Comparison of ENCODE assay signal across 12 cellular contexts in the genomic region with DNA sequence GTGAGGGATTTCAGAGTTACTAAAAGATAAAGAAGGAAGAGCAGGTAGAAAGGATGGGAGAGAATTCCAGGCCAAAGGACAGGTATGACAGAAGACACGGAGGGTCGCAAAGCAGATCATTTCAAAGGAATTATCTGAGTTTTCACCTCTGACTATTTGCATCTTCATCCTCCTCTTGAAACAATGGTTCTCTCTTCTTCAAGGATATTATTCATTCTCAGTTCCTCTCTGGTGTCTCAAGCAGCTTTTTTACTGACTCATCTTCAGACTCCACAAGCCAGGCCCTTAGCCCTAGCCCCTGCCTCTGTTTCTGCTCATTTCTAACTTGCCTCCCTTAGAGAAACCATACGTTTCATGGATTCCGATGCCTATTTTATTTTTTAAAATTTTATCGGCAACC. TPM values are rescaled to one million over a fixed set of nuclear protein-coding genes. Genes with fewer than 3 reads are reported as not detected.
DNase-seq lines count a peak whose midpoint lies in the region; ATAC-seq, FAIRE-seq and TF ChIP-seq lines count a peak whose summit lies in the region.
"Had no signal": no experiment of that assay in that cellular context is flagged by ENCODE, and none has a peak within 500 bp of the region (broad histone marks: within the 10 kb centered on the region; RNA-seq: fewer than 3 reads in every experiment).

No MANE protein-coding gene starts in this region.

- no peak overlapping the region for H3K27ac Mint-ChIP-seq in activated T-helper 17 cell treated with anti-CD3 and anti-CD28 coated beads, Interleukin-2, amount 50 U/mL, for 72 hours

- H3K4me1 Mint-ChIP-seq in activated T-helper 17 cell treated with anti-CD3 and anti-CD28 coated beads, Interleukin-2, amount 50 U/mL, for 72 hours: peaks cover 24% of the 10 kb centered on the region

- no peak for TF ChIP-seq CTCF in GM20000 (IDR thresholded peaks at IDR 0.05; ENCODE audit: extremely low read depth, missing control alignments)

- DNase-seq in GM20000 (ENCODE audit: low spot score) (peak; percentile 66), H54 (ENCODE audit: insufficient read length, low spot score) (no peak), T-helper 1 cell (no peak), cerebellar nuclear complex (lab: John Stamatoyannopoulos, UW) (no peak), DMS53 (lab: John Stamatoyannopoulos, UW) (no peak)
- DNase-seq: DND-41, occipital lobe had no signal

- no peaks in the 10 kb centered on the region for H3K27me3 Mint-ChIP-seq in activated T-helper 17 cell treated with anti-CD3 and anti-CD28 coated beads, Interleukin-2, amount 50 U/mL, for 72 hours

- H3K36me3 Mint-ChIP-seq in activated T-helper 17 cell treated with anti-CD3 and anti-CD28 coated beads, Interleukin-2, amount 50 U/mL, for 72 hours (ENCODE audit: low read depth): peaks cover 82% of the 10 kb centered on the region

- H3K4me3 Mint-ChIP-seq in activated T-helper 17 cell treated with anti-CD3 and anti-CD28 coated beads, Interleukin-2, amount 50 U/mL, for 72 hours: no peak overlapping the region

- TF ChIP-seq POLR2A in H54 (IDR thresholded peaks at IDR 0.05; ENCODE audit: low read depth, low read length): no peak

- peak; percentile 96 for ATAC-seq in GM18499 (IDR thresholded peaks at IDR 0.05; ENCODE audit: insufficient read depth, unreplicated experiment)
- ATAC-seq in HG03066 (IDR thresholded peaks at IDR 0.05; ENCODE audit: low read depth, unreplicated experiment): peak; percentile 90
- ATAC-seq in activated T-helper 17 cell treated with anti-CD3 and anti-CD28 coated beads, Interleukin-2, amount 50 U/mL, for 72 hours (replicated peaks): peak; percentile 33
- ATAC-seq: gastroesophageal sphincter had no signal

- FAIRE-seq in H54 (lab: Jason Lieb, UNC): no peak

- no peaks in the 10 kb centered on the region for H3K9me3 Mint-ChIP-seq in activated T-helper 17 cell treated with anti-CD3 and anti-CD28 coated beads, Interleukin-2, amount 50 U/mL, for 72 hours
- H3K9me3 Mint-ChIP-seq: activated naive CD4-positive, alpha-beta T cell treated with anti-CD3 and anti-CD28 coated beads, Interleukin-2, amount 50 U/mL, for 72 hours had no signal

RNA-seq across cellular contexts. Expression of a gene that starts 15.0 kb away (rescaled TPM):
- total RNA-seq in activated T-helper 17 cell treated with anti-CD3 and anti-CD28 coated beads, Interleukin-2, amount 50 U/mL, for 72 hours: 10 to 100 TPM; 23.6 to 31.9 TPM

RNA-seq across cellular contexts. Expression of a gene that starts 34.1 kb away (rescaled TPM):
- total RNA-seq in activated T-helper 17 cell treated with anti-CD3 and anti-CD28 coated beads, Interleukin-2, amount 50 U/mL, for 72 hours: 10 to 100 TPM; 17.1 to 24.4 TPM

Comparison
In these comparisons a context has a peak if more than half of its experiments do, and no peak if none do; other contexts are left out.
1. ATAC-seq: peak in every context shown above with its lines; median percentile 96 in GM18499; 90 in HG03066; 33 in activated T-helper 17 cell treated with anti-CD3 and anti-CD28 coated beads, Interleukin-2, amount 50 U/mL, for 72 hours.